Comparison of ENCODE assay signal across 21 cellular contexts in genomic region chr6:16521528-16521927, GRCh38.
"Had no signal": no experiment of that assay in that cellular context is flagged by ENCODE, and none has a peak within 500 bp of the region (broad histone marks: within the 10 kb centered on the region; RNA-seq: fewer than 3 reads in every experiment).

No MANE protein-coding gene starts in this region.

- H3K4me2 ChIP-seq: smooth muscle cell had no signal

- H3K27me3 ChIP-seq: ovary, right atrium auricular region, right lobe of liver, stomach, testis, tibial artery, uterus had no signal

- H3K9me3 ChIP-seq: left ventricle myocardium inferior, mucosa of descending colon, ovary, right atrium auricular region, right lobe of liver, stomach, testis, tibial artery, uterus had no signal

- H3K27ac ChIP-seq: left ventricle myocardium inferior, ovary, right atrium auricular region, right lobe of liver, stomach, testis, tibial artery, uterus had no signal

- ATAC-seq: mucosa of descending colon; naive thymus-derived CD4-positive, alpha-beta T cell; natural killer cell treated with Interleukin-12 subunit alpha and Interleukin-12 subunit beta and Interleukin-15 and Interleukin-18, amount 100 ng/mL, for 72 hours; right lobe of liver; stimulated activated naive CD8-positive, alpha-beta T cell treated with anti-CD3 and anti-CD28 coated beads, Interleukin-15, Interleukin-2, amounts not matched to agents 100 U/mL and 50 U/mL, for 24 hours had no signal

- DNase-seq: hippocampal formation; immature natural killer cell; islet precursor cell; left ventricle myocardium inferior; midbrain; mucosa of descending colon; naive thymus-derived CD4-positive, alpha-beta T cell; ovary; right lobe of liver; stimulated activated CD4-positive, alpha-beta T cell treated with anti-CD3 and anti-CD28 coated beads, Interleukin-1b, Interleukin-23, amount 100 ng/mL, for 48 hours; stimulated activated CD4-positive, alpha-beta T cell treated with anti-CD3 and anti-CD28 coated beads, Interleukin-4, amount 100 ng/mL, for 1 hour; stimulated activated naive B cell treated with anti-CD40 and anti-IgM and Interleukin-4, amounts not matched to agents 10 μg/mL and 1 μg/mL and 100 μg/mL, for 72 hours; stimulated activated naive CD8-positive, alpha-beta T cell treated with anti-CD3 and anti-CD28 coated beads, Interleukin-15, Interleukin-2, amounts not matched to agents 100 U/mL and 50 U/mL, for 24 hours; stomach; testis; tibial artery; uterus had no signal

- H3K4me1 ChIP-seq: right lobe of liver, testis, uterus had no signal

- H3K36me3 ChIP-seq: ovary, right lobe of liver, uterus had no signal

- H3K4me3 ChIP-seq: left ventricle myocardium inferior, lung, mucosa of descending colon, ovary, right atrium auricular region, right lobe of liver, smooth muscle cell, stomach, testis, tibial artery, uterus had no signal
